In genomic region chr4:6346373-6347110, GRCh38 we compare ENCODE assay signal across 16 cellular contexts.
"Had no signal": no experiment of that assay in that cellular context is flagged by ENCODE, and none has a peak within 500 bp of the region (broad histone marks: within the 10 kb centered on the region; RNA-seq: fewer than 3 reads in every experiment).

No MANE protein-coding gene starts in this region.

- H3K27me3 ChIP-seq: cardiac muscle cell, right atrium auricular region had no signal

- H3K4me3 ChIP-seq: cardiac muscle cell, coronary artery, esophagus muscularis mucosa, gastrocnemius medialis, right atrium auricular region, thoracic aorta, transverse colon had no signal

- ATAC-seq: gastrocnemius medialis; naive thymus-derived CD4-positive, alpha-beta T cell had no signal

- H3K27ac ChIP-seq: cardiac muscle cell, coronary artery, esophagus muscularis mucosa, gastrocnemius medialis, neutrophil, right atrium auricular region, thoracic aorta, transverse colon had no signal

- DNase-seq: cerebellar nuclear complex; effector CD8-positive, alpha-beta T cell; gastrocnemius medialis; glutamatergic neuron; islet precursor cell; naive thymus-derived CD4-positive, alpha-beta T cell; nephron progenitor cell; small intestine; stimulated activated CD4-positive, alpha-beta T cell treated with anti-CD3 and anti-CD28 coated beads, Interleukin-2, amount 100 ng/mL, for 48 hours; transverse colon had no signal

- H3K9me3 ChIP-seq: esophagus muscularis mucosa, gastrocnemius medialis, neutrophil, right atrium auricular region, thoracic aorta, transverse colon had no signal

- H3K36me3 ChIP-seq: cardiac muscle cell, esophagus muscularis mucosa, gastrocnemius medialis, neutrophil, right atrium auricular region, thoracic aorta, transverse colon had no signal

- H3K4me1 ChIP-seq: gastrocnemius medialis, transverse colon had no signal
